In genomic region chr11:120244476-120244875, GRCh38 we compare ENCODE assay signal across 1 cellular context.
TF ChIP-seq lines count a peak whose summit lies in the region.

No MANE protein-coding gene starts in this region.

TF ChIP-seq in IMR-90, 13 proteins besides CTCF, POLR2A, EP300 and RAD21 (continued from another document):
- TF ChIP-seq, protein P1, sequence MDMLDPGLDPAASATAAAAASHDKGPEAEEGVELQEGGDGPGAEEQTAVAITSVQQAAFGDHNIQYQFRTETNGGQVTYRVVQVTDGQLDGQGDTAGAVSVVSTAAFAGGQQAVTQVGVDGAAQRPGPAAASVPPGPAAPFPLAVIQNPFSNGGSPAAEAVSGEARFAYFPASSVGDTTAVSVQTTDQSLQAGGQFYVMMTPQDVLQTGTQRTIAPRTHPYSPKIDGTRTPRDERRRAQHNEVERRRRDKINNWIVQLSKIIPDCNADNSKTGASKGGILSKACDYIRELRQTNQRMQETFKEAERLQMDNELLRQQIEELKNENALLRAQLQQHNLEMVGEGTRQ (IDR thresholded peaks at IDR 0.05; ENCODE audit: low read depth, low read length), result no peak
- no peak for TF ChIP-seq RFX5 (IDR thresholded peaks at IDR 0.05; ENCODE audit: low read depth, low read length)
- no peak for TF ChIP-seq CHD1 (IDR thresholded peaks at IDR 0.05; ENCODE audit: low read depth, low read length)
